In the genomic region with DNA sequence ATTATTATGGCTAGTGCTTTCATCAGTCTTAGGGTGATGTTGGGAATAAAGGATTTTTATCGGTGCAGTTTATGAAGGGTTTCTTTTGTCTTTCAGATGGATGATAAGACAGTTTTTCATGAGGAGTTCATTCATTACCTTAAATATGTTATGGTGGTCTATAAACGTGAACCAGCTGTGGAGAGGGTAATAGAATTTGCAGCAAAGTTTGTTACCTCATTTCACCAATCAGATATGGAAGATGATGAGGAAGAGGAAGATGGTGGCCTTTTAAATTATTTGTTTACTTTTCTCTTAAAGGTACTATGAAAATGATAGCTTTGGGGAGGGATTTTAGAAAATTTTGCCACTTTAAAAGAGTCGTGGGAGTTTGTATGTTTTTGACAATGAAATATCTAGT, we compare ENCODE assay signal across 11 cellular contexts. TPM values are rescaled to one million over a fixed set of nuclear protein-coding genes. Genes with fewer than 3 reads are reported as not detected.
DNase-seq lines count a peak whose midpoint lies in the region; ATAC-seq and TF ChIP-seq lines count a peak whose summit lies in the region.
"Had no signal": no experiment of that assay in that cellular context is flagged by ENCODE, and none has a peak within 500 bp of the region (broad histone marks: within the 10 kb centered on the region; RNA-seq: fewer than 3 reads in every experiment).

No MANE protein-coding gene starts in this region.

- peak overlapping the region; percentile 73 for H3K4me2 ChIP-seq in OCI-LY3 (ENCODE audit: low read length)

- H3K27me3 Mint-ChIP-seq in activated T-cell treated with anti-CD3 and anti-CD28 coated beads, Interleukin-2, amount 50 U/mL, for 24 hours = no peaks in the 10 kb centered on the region
- H3K27me3 Mint-ChIP-seq in effector memory CD8-positive, alpha-beta T cell = no peaks in the 10 kb centered on the region

- peaks cover 98% of the 10 kb centered on the region for H3K79me2 ChIP-seq in OCI-LY3 (ENCODE audit: low read length)

- ATAC-seq in effector memory CD8-positive, alpha-beta T cell (replicated peaks) = no peak
- ATAC-seq in HG02763 (IDR thresholded peaks at IDR 0.05; ENCODE audit: unreplicated experiment) = no peak

- H2AFZ ChIP-seq in OCI-LY3 (ENCODE audit: low read depth, low read length) = no peak overlapping the region

- H3K4me3 ChIP-seq in OCI-LY3 (ENCODE audit: low read length) (peak overlapping the region; percentile 96), retinal pigment epithelial cell (ENCODE audit: low read length) (peak overlapping the region; percentile 91)

- peak overlapping the region; percentile 54 for H3K27ac Mint-ChIP-seq in activated T-cell treated with anti-CD3 and anti-CD28 coated beads, Interleukin-2, amount 50 U/mL, for 24 hours
- peak overlapping the region in 1 of 2 donors; percentile 97 for H3K27ac Mint-ChIP-seq in effector memory CD8-positive, alpha-beta T cell

- peaks cover 34% of the 10 kb centered on the region for H4K20me1 ChIP-seq in OCI-LY3 (ENCODE audit: insufficient read depth, low read length)

- no peaks in the 10 kb centered on the region for H3K9me3 Mint-ChIP-seq in activated T-cell treated with anti-CD3 and anti-CD28 coated beads, Interleukin-2, amount 50 U/mL, for 24 hours
- no peaks in the 10 kb centered on the region for H3K9me3 Mint-ChIP-seq in effector memory CD8-positive, alpha-beta T cell

- no peak for DNase-seq in activated T-cell treated with anti-CD3 and anti-CD28 coated beads, Interleukin-2, amount 50 U/mL, for 24 hours
- DNase-seq in activated T-cell treated with anti-CD3 and anti-CD28 coated beads for 4 hours (no peak), retinal pigment epithelial cell (ENCODE audit: low read depth) (no peak), HT-29 (ENCODE audit: low spot score) (no peak), GM10266 (ENCODE audit: extremely low spot score) (no peak)
- DNase-seq in effector memory CD8-positive, alpha-beta T cell = no peak
- DNase-seq: dorsolateral prefrontal cortex, T1000 had no signal

- peaks cover 32% of the 10 kb centered on the region for H3K4me1 Mint-ChIP-seq in activated T-cell treated with anti-CD3 and anti-CD28 coated beads, Interleukin-2, amount 50 U/mL, for 24 hours (ENCODE audit: low read depth)
- peaks cover 29 to 44% of the 10 kb centered on the region in 2 donors for H3K4me1 Mint-ChIP-seq in effector memory CD8-positive, alpha-beta T cell (ENCODE audit: low read depth in 2 of 2)

- peaks cover 24% of the 10 kb centered on the region for H3K4me1 ChIP-seq in OCI-LY3 (ENCODE audit: low read length)

- H3K27me3 ChIP-seq in OCI-LY3 (ENCODE audit: low read depth, low read length) = no peaks in the 10 kb centered on the region
- H3K27me3 ChIP-seq: dorsolateral prefrontal cortex had no signal

- H3K36me3 Mint-ChIP-seq in activated T-cell treated with anti-CD3 and anti-CD28 coated beads, Interleukin-2, amount 50 U/mL, for 24 hours (ENCODE audit: low read depth) = peaks cover 87% of the 10 kb centered on the region
- peaks cover 18% of the 10 kb centered on the region for H3K36me3 Mint-ChIP-seq in effector memory CD8-positive, alpha-beta T cell (ENCODE audit: insufficient read depth)

- TF ChIP-seq CTCF in OCI-LY3 (IDR thresholded peaks at IDR 0.05; ENCODE audit: low read depth, low read length) = no peak
- no peak for TF ChIP-seq CTCF in retinal pigment epithelial cell (conservative IDR thresholded peaks at IDR 0.05; ENCODE audit: low read depth, low read length)
- no peak for TF ChIP-seq CTCF in GM10266 (IDR thresholded peaks at IDR 0.05; ENCODE audit: control insufficient read depth, insufficient read depth, low read depth, missing control alignments)

- H3K27ac ChIP-seq in OCI-LY3 (ENCODE audit: low read length) = peak overlapping the region; percentile 70; the same call in 1 of the 2 replicates
- H3K27ac ChIP-seq: dorsolateral prefrontal cortex had no signal

- peaks cover 43% of the 10 kb centered on the region for H3K36me3 ChIP-seq in OCI-LY3 (replicated peaks; ENCODE audit: low read depth, low read length)

- no peaks in the 10 kb centered on the region for H3K9me3 ChIP-seq in OCI-LY3 (ENCODE audit: insufficient read depth, low read length)

- peak overlapping the region; percentile 97 for H3K4me3 Mint-ChIP-seq in activated T-cell treated with anti-CD3 and anti-CD28 coated beads, Interleukin-2, amount 50 U/mL, for 24 hours
- H3K4me3 Mint-ChIP-seq in effector memory CD8-positive, alpha-beta T cell = peak overlapping the region; percentile 90 to 93

- H3K9ac ChIP-seq in OCI-LY3 (ENCODE audit: low read length) = peak overlapping the region; percentile 87

RNA-seq across cellular contexts. Expression of a gene that starts 1.3 kb away (rescaled TPM):
- 20.7 and 25.2 TPM in 2 replicates for total RNA-seq in HT-29 (2014; rRNA removed; shearing (Covaris generic))

RNA-seq across cellular contexts. Expression of a gene that starts 1.6 kb away (rescaled TPM):
- total RNA-seq in HT-29 (2014; rRNA removed; shearing (Covaris generic)) = 24.4 and 30.4 TPM in 2 replicates

RNA-seq across cellular contexts. Expression of a gene that starts 30.7 kb away (rescaled TPM):
- total RNA-seq in HT-29 (2014; rRNA removed; shearing (Covaris generic)) = not detected in 2 replicates
- total RNA-seq: mesenteric fat pad had no signal
